8 cellular contexts compared by ENCODE assay signal in genomic region chr19:38361633-38362075, GRCh38. TPM values are rescaled to one million over a fixed set of nuclear protein-coding genes. Genes with fewer than 3 reads are reported as not detected.
DNase-seq lines count a peak whose midpoint lies in the region; ATAC-seq lines count a peak whose summit lies in the region.

No MANE protein-coding gene starts in this region.

- POLR2A ChIA-PET in activated CD4-positive, alpha-beta memory T cell treated with anti-CD3 and anti-CD28 coated beads, Interleukin-2, amount 10 ng/mL, durations not matched to agents 7 days and 5 days (lab: Charles Lee), result interaction anchor here (1.2 to 2.0 kb wide), 4 partner anchors 13 to 35 kb away, joined by 3 to 17 read pairs (median 6); partner anchors contain the start of genes CATSPERG, GGN and PSMD8

- H3K27me3 Mint-ChIP-seq in activated CD4-positive, alpha-beta memory T cell treated with anti-CD3 and anti-CD28 coated beads, Interleukin-2, amount 10 ng/mL, durations not matched to agents 7 days and 5 days, result peaks cover 36% of the 10 kb centered on the region

- DNase-seq in DMS 273 (lab: John Stamatoyannopoulos, UW; ENCODE audit: unreplicated experiment) (peak; percentile 95), NCI-H69 (lab: John Stamatoyannopoulos, UW) (peak; percentile 92), lung microvascular endothelial cell (ENCODE audit: low read depth in 2 of 2) (peak; percentile 71 to 83)
- peak; percentile 81 for DNase-seq in activated CD4-positive, alpha-beta memory T cell treated with anti-CD3 and anti-CD28 coated beads, Interleukin-2, amount 10 ng/mL, durations not matched to agents 7 days and 5 days
- peak; percentile 49 for DNase-seq in effector CD8-positive, alpha-beta T cell (lab: John Stamatoyannopoulos, UW)
- DNase-seq in stimulated activated CD4-positive, alpha-beta T cell treated with anti-CD3 and anti-CD28 coated beads, TNF-alpha, amount 100 ng/mL, for 24 hours (ENCODE audit: low read depth in 3 of 3), result peak; percentile 37 to 79 (median 38)

- H3K4me3 Mint-ChIP-seq in activated CD4-positive, alpha-beta memory T cell treated with anti-CD3 and anti-CD28 coated beads, Interleukin-2, amount 10 ng/mL, durations not matched to agents 7 days and 5 days, result peak overlapping the region; percentile 84

- CTCF ChIA-PET in activated CD4-positive, alpha-beta memory T cell treated with anti-CD3 and anti-CD28 coated beads, Interleukin-2, amount 10 ng/mL, durations not matched to agents 7 days and 5 days (lab: Charles Lee), result interaction anchor here (1.1 kb wide), 1 partner anchor 26 kb away, joined by 4 read pairs; the partner anchor contains the start of gene CATSPERG

- ATAC-seq in HG02759 (IDR thresholded peaks at IDR 0.05; ENCODE audit: unreplicated experiment), result peak; percentile 58
- no peak for ATAC-seq in HG02938 (IDR thresholded peaks at IDR 0.05; ENCODE audit: unreplicated experiment)

- no peaks in the 10 kb centered on the region for H3K36me3 Mint-ChIP-seq in activated CD4-positive, alpha-beta memory T cell treated with anti-CD3 and anti-CD28 coated beads, Interleukin-2, amount 10 ng/mL, durations not matched to agents 7 days and 5 days (ENCODE audit: low read depth)

- peak overlapping the region; percentile 80 for H3K27ac Mint-ChIP-seq in activated CD4-positive, alpha-beta memory T cell treated with anti-CD3 and anti-CD28 coated beads, Interleukin-2, amount 10 ng/mL, durations not matched to agents 7 days and 5 days

- H3K4me1 Mint-ChIP-seq in activated CD4-positive, alpha-beta memory T cell treated with anti-CD3 and anti-CD28 coated beads, Interleukin-2, amount 10 ng/mL, durations not matched to agents 7 days and 5 days, result peaks cover 19% of the 10 kb centered on the region

- no peaks in the 10 kb centered on the region for H3K9me3 Mint-ChIP-seq in activated CD4-positive, alpha-beta memory T cell treated with anti-CD3 and anti-CD28 coated beads, Interleukin-2, amount 10 ng/mL, durations not matched to agents 7 days and 5 days

RNA-seq across cellular contexts. Expression of gene PSMD8, which starts 12.7 kb away (rescaled TPM):
- total RNA-seq in activated CD4-positive, alpha-beta memory T cell treated with anti-CD3 and anti-CD28 coated beads, Interleukin-2, amount 10 ng/mL, durations not matched to agents 7 days and 5 days, result 100 to 1,000 TPM; 167 to 178 TPM
- total RNA-seq in lung microvascular endothelial cell, result 178 and 202 TPM in 2 replicates

RNA-seq across cellular contexts. Expression of gene CATSPERG, which starts 26.0 kb away (rescaled TPM):
- total RNA-seq in activated CD4-positive, alpha-beta memory T cell treated with anti-CD3 and anti-CD28 coated beads, Interleukin-2, amount 10 ng/mL, durations not matched to agents 7 days and 5 days, result 1 to 10 TPM; 5.3 to 5.7 TPM
- total RNA-seq in lung microvascular endothelial cell, result 0.44 and 1.8 TPM in 2 replicates

RNA-seq across cellular contexts. Expression of gene GGN, which starts 26.2 kb away (rescaled TPM):
- under 1 TPM; 0.28 to 0.40 TPM for total RNA-seq in activated CD4-positive, alpha-beta memory T cell treated with anti-CD3 and anti-CD28 coated beads, Interleukin-2, amount 10 ng/mL, durations not matched to agents 7 days and 5 days
- 0.22 TPM in 1 of 2 replicates, not detected in the other for total RNA-seq in lung microvascular endothelial cell

RNA-seq across cellular contexts. Expression of gene SPRED3, which starts 26.8 kb away (rescaled TPM):
- 1 to 10 TPM; 2.1 to 3.8 TPM for total RNA-seq in activated CD4-positive, alpha-beta memory T cell treated with anti-CD3 and anti-CD28 coated beads, Interleukin-2, amount 10 ng/mL, durations not matched to agents 7 days and 5 days
- total RNA-seq in lung microvascular endothelial cell, result under 0.01 and 0.87 TPM in 2 replicates

RNA-seq across cellular contexts. Expression of gene FAM98C, which starts 41.2 kb away (rescaled TPM):
- total RNA-seq in activated CD4-positive, alpha-beta memory T cell treated with anti-CD3 and anti-CD28 coated beads, Interleukin-2, amount 10 ng/mL, durations not matched to agents 7 days and 5 days, result 10 to 100 TPM; 34.7 to 36.5 TPM
- 4.0 and 4.8 TPM in 2 replicates for total RNA-seq in lung microvascular endothelial cell

Comparison
In these comparisons a context has a peak if more than half of its experiments do, and no peak if none do; other contexts are left out.
1. DNase-seq: peak in every context shown above with its lines; median percentile 95 in DMS 273; 92 in NCI-H69; 81 in activated CD4-positive, alpha-beta memory T cell treated with anti-CD3 and anti-CD28 coated beads, Interleukin-2, amount 10 ng/mL, durations not matched to agents 7 days and 5 days; 77 in lung microvascular endothelial cell; 49 in effector CD8-positive, alpha-beta T cell; 38 in stimulated activated CD4-positive, alpha-beta T cell treated with anti-CD3 and anti-CD28 coated beads, TNF-alpha, amount 100 ng/mL, for 24 hours.